Comparison of ENCODE assay signal across 13 cellular contexts in the genomic region with DNA sequence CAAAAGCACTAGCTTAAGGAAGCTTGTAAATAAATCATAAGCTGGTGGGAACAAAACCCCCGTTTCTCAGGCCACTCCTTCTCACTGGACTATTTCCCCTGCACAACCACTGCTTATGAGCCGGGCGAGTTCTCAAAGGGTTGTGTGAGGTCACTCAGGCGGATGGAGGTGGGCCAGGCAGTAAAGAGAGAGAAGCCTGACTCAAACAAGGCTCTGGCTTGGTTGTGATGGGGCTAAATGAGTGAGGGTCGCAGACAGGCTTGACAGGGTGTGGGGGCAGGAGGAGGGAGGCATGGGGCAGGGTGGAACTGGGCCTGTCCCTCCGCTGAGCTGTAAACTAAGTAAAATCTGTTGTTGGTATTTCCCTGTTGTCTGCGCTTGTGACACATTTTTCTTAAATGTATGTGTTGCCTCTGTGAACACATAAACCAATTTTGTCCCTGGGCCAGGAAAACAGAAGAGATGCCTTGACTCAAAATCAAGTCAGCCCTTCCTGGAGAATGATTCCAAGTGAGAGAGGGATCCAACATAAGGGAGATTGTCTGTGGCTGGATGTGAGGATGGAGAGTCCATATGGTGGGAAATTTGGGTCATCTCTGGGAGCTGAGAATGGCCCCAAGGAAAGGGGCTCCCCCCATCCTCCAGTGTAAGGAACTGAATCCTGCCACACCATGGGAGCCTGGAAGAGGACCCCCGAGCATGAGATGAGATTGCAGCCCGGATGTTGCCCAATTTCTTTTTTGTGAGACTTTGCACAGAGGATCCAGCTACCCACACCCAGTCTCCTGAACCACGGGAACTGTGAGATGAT. TPM values are rescaled to one million over a fixed set of nuclear protein-coding genes. Genes with fewer than 3 reads are reported as not detected.
DNase-seq lines count a peak whose midpoint lies in the region; ATAC-seq lines count a peak whose summit lies in the region.
"Had no signal": no experiment of that assay in that cellular context is flagged by ENCODE, and none has a peak within 500 bp of the region (broad histone marks: within the 10 kb centered on the region; RNA-seq: fewer than 3 reads in every experiment).

No MANE protein-coding gene starts in this region.

- POLR2A ChIA-PET in CD8-positive, alpha-beta memory T cell (lab: Charles Lee): no interaction called here

- H3K27me3 ChIP-seq in CD8-positive, alpha-beta memory T cell (ENCODE audit: insufficient read depth, low read length, poor library complexity, severe bottlenecking): no peaks in the 10 kb centered on the region
- H3K27me3 ChIP-seq in neuron (ENCODE audit: insufficient read depth, low read length): no peaks in the 10 kb centered on the region

- CTCF ChIA-PET in CD8-positive, alpha-beta memory T cell (lab: Charles Lee): no interaction called here

- H3K36me3 Mint-ChIP-seq in CD8-positive, alpha-beta memory T cell: no peaks in the 10 kb centered on the region

- H3K27me3 Mint-ChIP-seq in CD8-positive, alpha-beta memory T cell: peaks cover 3 to 14% of the 10 kb centered on the region in 2 donors

- peak overlapping the region in 1 of 8 donors; percentile 3 for H3K27ac Mint-ChIP-seq in CD8-positive, alpha-beta memory T cell
- H3K27ac Mint-ChIP-seq: dendritic cell treated with granulocyte-macrophage colony-stimulating factor and Interleukin-4, amounts not matched to agents 40 ng/mL and 50 ng/mL, for 4 days had no signal

- no peaks in the 10 kb centered on the region for H3K36me3 ChIP-seq in CD8-positive, alpha-beta memory T cell (ENCODE audit: insufficient read depth, low read length)
- H3K36me3 ChIP-seq in neuron (ENCODE audit: insufficient read depth, low read length): no peaks in the 10 kb centered on the region

- no peak for DNase-seq in CD8-positive, alpha-beta memory T cell
- DNase-seq in NAMALWA (ENCODE audit: low spot score) (peak; percentile 22), fibroblast of peridontal ligament (ENCODE audit: extremely low read depth) (peak; percentile 23), DMS79 (lab: John Stamatoyannopoulos, UW) (no peak)
- DNase-seq in stimulated activated CD4-positive, alpha-beta T cell treated with anti-CD3 and anti-CD28 coated beads, Interleukin-4, amount 100 ng/mL, for 24 hours: no peak
- DNase-seq: activated CD4-positive, CD25-positive, alpha-beta regulatory T cell; COR-L47; PC-9 had no signal

- no peaks in the 10 kb centered on the region for H3K4me1 Mint-ChIP-seq in CD8-positive, alpha-beta memory T cell

- H3K4me3 Mint-ChIP-seq in CD8-positive, alpha-beta memory T cell: no peak overlapping the region
- H3K4me3 Mint-ChIP-seq: dendritic cell treated with granulocyte-macrophage colony-stimulating factor and Interleukin-4, amounts not matched to agents 40 ng/mL and 50 ng/mL, for 4 days had no signal

- no peaks in the 10 kb centered on the region for H3K4me1 ChIP-seq in CD8-positive, alpha-beta memory T cell (ENCODE audit: insufficient read depth, low read length)
- H3K4me1 ChIP-seq in neuron (ENCODE audit: insufficient read depth, low read length): peaks cover 11% of the 10 kb centered on the region

- H3K4me3 ChIP-seq in CD8-positive, alpha-beta memory T cell (ENCODE audit: low read length): no peak overlapping the region
- peak overlapping the region; percentile 3 for H3K4me3 ChIP-seq in neuron (ENCODE audit: low read length)
- H3K4me3 ChIP-seq: PC-9 had no signal

- no peaks in the 10 kb centered on the region for H3K9me3 Mint-ChIP-seq in CD8-positive, alpha-beta memory T cell
- H3K9me3 Mint-ChIP-seq: dendritic cell treated with granulocyte-macrophage colony-stimulating factor and Interleukin-4, amounts not matched to agents 40 ng/mL and 50 ng/mL, for 4 days had no signal

- ATAC-seq in GM21528 (IDR thresholded peaks at IDR 0.05; ENCODE audit: low FRiP score, unreplicated experiment) (no peak), HG02884 (IDR thresholded peaks at IDR 0.05; ENCODE audit: unreplicated experiment) (no peak)

- H2AFZ ChIP-seq in neuron (ENCODE audit: low read depth, low read length): peak overlapping the region; percentile 81
- H2AFZ ChIP-seq: PC-9 had no signal

- peak overlapping the region; percentile 24 for H3K27ac ChIP-seq in CD8-positive, alpha-beta memory T cell (ENCODE audit: low read depth, low read length)
- H3K27ac ChIP-seq: PC-9 had no signal

- no peaks in the 10 kb centered on the region for H3K9me3 ChIP-seq in CD8-positive, alpha-beta memory T cell (ENCODE audit: low read length)
- no peaks in the 10 kb centered on the region for H3K9me3 ChIP-seq in neuron (ENCODE audit: low read length)

RNA-seq across cellular contexts. Expression of a gene that starts 13.7 kb away (rescaled TPM):
- total RNA-seq in CD8-positive, alpha-beta memory T cell: not detected
- not detected for polyA plus RNA-seq in CD8-positive, alpha-beta memory T cell
- total RNA-seq: M059J, PC-9 had no signal

RNA-seq across cellular contexts. Expression of a gene that starts 30.9 kb away (rescaled TPM):
- not detected for total RNA-seq in CD8-positive, alpha-beta memory T cell
- polyA plus RNA-seq in CD8-positive, alpha-beta memory T cell: not detected
- total RNA-seq: M059J, PC-9 had no signal

RNA-seq across cellular contexts. Expression of a gene that starts 53.1 kb away (rescaled TPM):
- not detected for total RNA-seq in CD8-positive, alpha-beta memory T cell
- not detected for polyA plus RNA-seq in CD8-positive, alpha-beta memory T cell
- total RNA-seq: M059J, PC-9 had no signal

Comparison
In these comparisons a context has a peak if more than half of its experiments do, and no peak if none do; other contexts are left out.
1. DNase-seq: peak in NAMALWA (single experiment) and fibroblast of peridontal ligament (single experiment); none in CD8-positive, alpha-beta memory T cell (0 of 5), DMS79 (single experiment) and stimulated activated CD4-positive, alpha-beta T cell treated with anti-CD3 and anti-CD28 coated beads, Interleukin-4, amount 100 ng/mL, for 24 hours (single experiment).